9 cellular contexts compared by ENCODE assay signal in the genomic region with DNA sequence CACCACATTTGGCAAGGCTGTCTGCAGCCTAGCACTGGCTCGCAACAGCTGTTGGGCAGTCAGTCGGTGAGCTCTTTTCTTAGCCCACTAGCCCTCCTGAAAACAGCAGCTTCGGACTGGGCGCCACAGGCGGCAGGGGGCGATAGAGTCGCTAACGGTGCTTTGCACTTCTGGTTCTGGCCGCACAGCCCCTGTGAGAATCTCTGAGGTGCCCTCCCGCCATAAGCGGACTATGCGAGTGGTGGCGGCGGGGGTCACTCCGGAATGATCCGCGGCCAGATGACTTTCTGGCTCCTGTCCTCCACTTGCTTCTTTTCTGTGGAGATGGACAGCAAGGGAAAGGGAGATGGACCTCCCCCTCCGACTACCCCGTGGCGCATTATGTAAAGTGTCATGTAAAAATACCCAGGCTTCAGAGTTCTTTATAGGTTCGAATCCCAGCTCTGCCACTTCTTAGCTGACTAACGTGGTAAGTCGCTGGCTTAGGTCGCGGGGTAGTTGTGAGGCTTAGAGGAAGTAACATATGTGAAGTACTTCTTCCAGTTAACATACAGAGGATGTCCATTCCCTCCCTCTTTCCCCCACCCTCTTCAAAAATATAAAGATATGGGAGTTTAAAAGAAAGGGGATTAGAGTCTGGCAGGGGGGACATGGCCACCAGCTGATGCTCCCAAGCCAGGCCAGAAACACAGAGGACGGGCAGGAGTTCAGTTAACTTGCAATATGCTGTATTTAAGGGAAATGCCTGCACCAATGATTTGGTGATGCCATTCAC. TPM values are rescaled to one million over a fixed set of nuclear protein-coding genes. Genes with fewer than 3 reads are reported as not detected.
DNase-seq lines count a peak whose midpoint lies in the region; ATAC-seq, FAIRE-seq and TF ChIP-seq lines count a peak whose summit lies in the region.
"Had no signal": no experiment of that assay in that cellular context is flagged by ENCODE, and none has a peak within 500 bp of the region (broad histone marks: within the 10 kb centered on the region; RNA-seq: fewer than 3 reads in every experiment).

No MANE protein-coding gene starts in this region.

- H3K36me3 ChIP-seq in WERI-Rb-1: no peaks in the 10 kb centered on the region
- no peaks in the 10 kb centered on the region for H3K36me3 ChIP-seq in kidney (ENCODE audit: control insufficient read depth in 1 of 2, insufficient read depth in 2 of 2, low read length in 2 of 2)

- FAIRE-seq in kidney (lab: Jason Lieb, UNC): no peak

- H3K9me3 ChIP-seq in WERI-Rb-1 (ENCODE audit: severe bottlenecking): no peaks in the 10 kb centered on the region
- no peaks in the 10 kb centered on the region for H3K9me3 ChIP-seq in kidney (ENCODE audit: control insufficient read depth in 1 of 2, low read length in 2 of 2)

- H3K27me3 ChIP-seq in WERI-Rb-1 (ENCODE audit: insufficient read depth, low read depth, severe bottlenecking): peaks cover 19% of the 10 kb centered on the region

- H3K4me3 ChIP-seq in WERI-Rb-1 (ENCODE audit: low read depth, low read length): peak overlapping the region; percentile 49
- H3K4me3 ChIP-seq in kidney (ENCODE audit: low read length in 2 of 2): no peak overlapping the region

- TF ChIP-seq CTCF in WERI-Rb-1 (IDR thresholded peaks at IDR 0.05; ENCODE audit: low read depth, low read length) (peak; percentile 84), kidney (IDR thresholded peaks at IDR 0.05; ENCODE audit: borderline replicate concordance, extremely low read depth, insufficient read depth) (peak; percentile 11)

- DNase-seq in NCI-H748 (lab: John Stamatoyannopoulos, UW; ENCODE audit: unreplicated experiment) (peak; percentile 37), NCI-H748 treated with DMSO at 0.1 percent for 48 hours (lab: John Stamatoyannopoulos, UW) (no peak), WERI-Rb-1 (peak; percentile 81), kidney (no peak)

- intact Hi-C loops in kidney (cut with DNase I): no loop called here

- no peak overlapping the region for H3K27ac ChIP-seq in WERI-Rb-1
- no peak overlapping the region for H3K27ac ChIP-seq in kidney (ENCODE audit: low read depth in 2 of 2, low read length in 2 of 2)

- ATAC-seq in HG02759 (IDR thresholded peaks at IDR 0.05; ENCODE audit: unreplicated experiment) (peak; percentile 53), HG03469 (IDR thresholded peaks at IDR 0.05; ENCODE audit: unreplicated experiment) (no peak), GM21515 (IDR thresholded peaks at IDR 0.05; ENCODE audit: unreplicated experiment) (no peak), GM18517 (IDR thresholded peaks at IDR 0.05; ENCODE audit: unreplicated experiment) (no peak)

- H3K4me1 ChIP-seq in kidney (ENCODE audit: control insufficient read depth in 1 of 2, insufficient read depth in 1 of 2, low read depth in 1 of 2, low read length in 2 of 2): no peaks in the 10 kb centered on the region

- H3K9ac ChIP-seq in kidney (ENCODE audit: low read length in 2 of 2): no peak overlapping the region

RNA-seq across cellular contexts. Expression of a gene that starts 11.0 kb away (rescaled TPM):
- total RNA-seq in kidney: 0.13 TPM
- not detected for polyA plus RNA-seq in kidney (ENCODE audit: insufficient read depth, low read depth, low replicate concordance)
- total RNA-seq: CD4-positive, CD25-positive, alpha-beta regulatory T cell had no signal
- polyA plus RNA-seq: CD4-positive, CD25-positive, alpha-beta regulatory T cell had no signal

Comparison
In these comparisons a context has a peak if more than half of its experiments do, and no peak if none do; other contexts are left out.
1. DNase-seq: peak in NCI-H748 (single experiment) and WERI-Rb-1 (single experiment); none in NCI-H748 treated with DMSO at 0.1 percent for 48 hours (single experiment) and kidney (single experiment).